ENCODE assay signal across 1 cellular context in the genomic region with DNA sequence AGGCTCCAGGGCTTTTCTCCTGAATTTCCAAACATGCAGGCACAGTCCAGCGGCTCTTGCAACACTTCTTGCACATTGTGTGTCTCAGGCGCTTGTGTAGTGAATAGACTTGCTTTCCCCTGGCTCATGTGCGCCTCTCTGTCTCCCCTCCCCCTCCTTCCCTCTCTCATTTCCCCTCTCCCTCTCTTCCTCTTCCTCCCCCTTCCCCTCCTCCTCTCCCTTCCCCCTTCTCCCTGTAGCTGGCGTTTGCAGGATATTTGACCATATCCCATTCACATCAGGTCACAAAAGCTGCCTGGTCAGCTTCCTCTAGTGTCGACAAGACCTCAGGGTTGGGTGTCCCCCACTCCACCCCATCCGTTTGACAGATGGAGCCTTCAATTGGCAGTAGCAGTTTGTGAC.
TF ChIP-seq lines count a peak whose summit lies in the region.

No MANE protein-coding gene starts in this region.

TF ChIP-seq in IMR-90, 13 proteins besides CTCF, POLR2A, EP300 and RAD21 (continued from another document):
- TF ChIP-seq CEBPB (IDR thresholded peaks at IDR 0.05; ENCODE audit: low read depth, low read length) (peak; percentile 81), MXI1 (IDR thresholded peaks at IDR 0.05; ENCODE audit: borderline replicate concordance, low read depth, low read length) (no peak)
